In genomic region chr5:65334077-65334476, GRCh38 we compare ENCODE assay signal across 12 cellular contexts.
DNase-seq lines count a peak whose midpoint lies in the region; ATAC-seq lines count a peak whose summit lies in the region.
"Had no signal": no experiment of that assay in that cellular context is flagged by ENCODE, and none has a peak within 500 bp of the region (broad histone marks: within the 10 kb centered on the region; RNA-seq: fewer than 3 reads in every experiment).

No MANE protein-coding gene starts in this region.

- H3K4me3 Mint-ChIP-seq in activated naive CD4-positive, alpha-beta T cell treated with anti-CD3 and anti-CD28 coated beads for 36 hours, result no peak overlapping the region
- H3K4me3 Mint-ChIP-seq: activated B cell treated with CpG ODN at 0.5 μM for 24 hours; CD8-positive, alpha-beta memory T cell; naive thymus-derived CD4-positive, alpha-beta T cell had no signal

- no peaks in the 10 kb centered on the region for H3K4me1 Mint-ChIP-seq in activated naive CD4-positive, alpha-beta T cell treated with anti-CD3 and anti-CD28 coated beads for 36 hours (ENCODE audit: low read depth)
- H3K4me1 Mint-ChIP-seq: activated B cell treated with CpG ODN at 0.5 μM for 24 hours; CD8-positive, alpha-beta memory T cell; naive thymus-derived CD4-positive, alpha-beta T cell had no signal

- DNase-seq in HPDE6-E6E7 (ENCODE audit: extremely low spot score) (peak; percentile 28), NCI-H2081 treated with DMSO at 0.1 percent for 48 hours (lab: John Stamatoyannopoulos, UW) (peak; percentile 9), SHP77 (lab: John Stamatoyannopoulos, UW) (peak; percentile 69 to 79), renal cortical epithelial cell (ENCODE audit: low read depth) (peak; percentile 43)
- no peak for DNase-seq in activated naive CD4-positive, alpha-beta T cell treated with anti-CD3 and anti-CD28 coated beads for 36 hours
- DNase-seq in activated T-cell treated with anti-CD3 and anti-CD28 coated beads, Interleukin-2, amount 50 U/mL, for 1 hour, result no peak
- DNase-seq: activated B cell treated with CpG ODN at 0.5 μM for 24 hours; activated T-cell treated with anti-CD3 and anti-CD28 coated beads, Interleukin-2, amount 50 U/mL, for 48 hours; CD8-positive, alpha-beta memory T cell; naive thymus-derived CD4-positive, alpha-beta T cell had no signal

- no peak for ATAC-seq in HG03571 (IDR thresholded peaks at IDR 0.05; ENCODE audit: unreplicated experiment)
- ATAC-seq: GM12878; naive thymus-derived CD4-positive, alpha-beta T cell had no signal

- intact Hi-C loops in activated naive CD4-positive, alpha-beta T cell treated with anti-CD3 and anti-CD28 coated beads for 36 hours (cut with micrococcal nuclease), result no loop called here

- H3K36me3 Mint-ChIP-seq in activated naive CD4-positive, alpha-beta T cell treated with anti-CD3 and anti-CD28 coated beads for 36 hours (ENCODE audit: low read depth), result no peaks in the 10 kb centered on the region
- H3K36me3 Mint-ChIP-seq: CD8-positive, alpha-beta memory T cell had no signal

- peaks cover 2% of the 10 kb centered on the region for H3K9me3 Mint-ChIP-seq in activated naive CD4-positive, alpha-beta T cell treated with anti-CD3 and anti-CD28 coated beads for 36 hours
- H3K9me3 Mint-ChIP-seq: activated B cell treated with CpG ODN at 0.5 μM for 24 hours had no signal

- H3K27ac Mint-ChIP-seq in activated naive CD4-positive, alpha-beta T cell treated with anti-CD3 and anti-CD28 coated beads for 36 hours, result no peak overlapping the region
- H3K27ac Mint-ChIP-seq: activated B cell treated with CpG ODN at 0.5 μM for 24 hours; CD8-positive, alpha-beta memory T cell; naive thymus-derived CD4-positive, alpha-beta T cell had no signal

- peaks cover 3% of the 10 kb centered on the region for H3K27me3 Mint-ChIP-seq in activated naive CD4-positive, alpha-beta T cell treated with anti-CD3 and anti-CD28 coated beads for 36 hours (ENCODE audit: low read depth)
- H3K27me3 Mint-ChIP-seq: activated B cell treated with CpG ODN at 0.5 μM for 24 hours; CD8-positive, alpha-beta memory T cell; naive thymus-derived CD4-positive, alpha-beta T cell had no signal

- CTCF ChIA-PET in activated naive CD4-positive, alpha-beta T cell treated with anti-CD3 and anti-CD28 coated beads for 36 hours (lab: Charles Lee), result no interaction called here

Comparison
In these comparisons a context has a peak if more than half of its experiments do, and no peak if none do; other contexts are left out.
1. DNase-seq: peak in HPDE6-E6E7 (single experiment), NCI-H2081 treated with DMSO at 0.1 percent for 48 hours (single experiment), SHP77 (2 of 2) and renal cortical epithelial cell (single experiment); none in activated naive CD4-positive, alpha-beta T cell treated with anti-CD3 and anti-CD28 coated beads for 36 hours (single experiment) and activated T-cell treated with anti-CD3 and anti-CD28 coated beads, Interleukin-2, amount 50 U/mL, for 1 hour (single experiment).